In genomic region chr14:21436567-21437062, GRCh38 we compare ENCODE assay signal across 8 cellular contexts. TPM values are rescaled to one million over a fixed set of nuclear protein-coding genes. Genes with fewer than 3 reads are reported as not detected.
DNase-seq lines count a peak whose midpoint lies in the region; ATAC-seq and TF ChIP-seq lines count a peak whose summit lies in the region.

No MANE protein-coding gene starts in this region.

- H3K9me3 Mint-ChIP-seq in neural progenitor cell: no peaks in the 10 kb centered on the region

- H3K36me3 Mint-ChIP-seq in neural progenitor cell: peaks cover 14% of the 10 kb centered on the region

- H2AFZ ChIP-seq in neural progenitor cell (replicated peaks): no peak overlapping the region

- DNase-seq in NB4 (ENCODE audit: low read depth) (no peak), neural progenitor cell (ENCODE audit: low spot score) (no peak), NCI-H2196 treated with DMSO at 0.1 percent for 48 hours (lab: John Stamatoyannopoulos, UW; ENCODE audit: unreplicated experiment) (no peak), NCI-H2029 treated with DMSO at 0.1 percent for 48 hours (lab: John Stamatoyannopoulos, UW) (no peak)

- H3K27me3 ChIP-seq in endocrine pancreas (ENCODE audit: control insufficient read depth, insufficient read depth, low read length) (no peaks in the 10 kb centered on the region), neural progenitor cell (no peaks in the 10 kb centered on the region)

- peak overlapping the region; percentile 54 for H3K9ac ChIP-seq in endocrine pancreas (ENCODE audit: control insufficient read depth, insufficient read depth, low read length)
- H3K9ac ChIP-seq in neural progenitor cell: peak overlapping the region; percentile 65

- H3K4me3 ChIP-seq in NB4 (ENCODE audit: low read depth, low read length): peak overlapping the region; percentile 84
- peak overlapping the region; percentile 89 for H3K4me3 ChIP-seq in endocrine pancreas (ENCODE audit: control insufficient read depth, insufficient read depth, low read length)
- peak overlapping the region; percentile 67 for H3K4me3 ChIP-seq in neural progenitor cell

- H3K9me3 ChIP-seq in endocrine pancreas (ENCODE audit: control insufficient read depth, low read length) (no peaks in the 10 kb centered on the region), neural progenitor cell (ENCODE audit: low read depth) (no peaks in the 10 kb centered on the region)

- TF ChIP-seq POLR2A in NB4 (IDR thresholded peaks at IDR 0.05; ENCODE audit: extremely low read depth, insufficient read length): no peak
- TF ChIP-seq POLR2A in GM18505 (IDR thresholded peaks at IDR 0.05; ENCODE audit: borderline replicate concordance, extremely low read depth, insufficient read depth, insufficient read length): no peak

- H3F3A ChIP-seq in neural progenitor cell (ENCODE audit: low read depth): peaks cover 32% of the 10 kb centered on the region

- peak overlapping the region; percentile 91 for H3K4me3 Mint-ChIP-seq in neural progenitor cell

- H3K4me1 Mint-ChIP-seq in neural progenitor cell: peaks cover 15% of the 10 kb centered on the region

- peaks cover 14% of the 10 kb centered on the region for H3K4me1 ChIP-seq in endocrine pancreas (ENCODE audit: control insufficient read depth, insufficient read depth, low read length)
- peaks cover 20% of the 10 kb centered on the region for H3K4me1 ChIP-seq in neural progenitor cell

- no peak overlapping the region for H3K27ac ChIP-seq in neural progenitor cell

- peaks cover 97% of the 10 kb centered on the region for H3K79me2 ChIP-seq in neural progenitor cell (ENCODE audit: low read depth)

- peaks cover 46% of the 10 kb centered on the region for H4K20me1 ChIP-seq in neural progenitor cell (ENCODE audit: low read depth)

- TF ChIP-seq CTCF in NB4 (IDR thresholded peaks at IDR 0.05; ENCODE audit: low read depth, low read length) (no peak), neural progenitor cell (IDR thresholded peaks at IDR 0.05) (no peak)

- peaks cover 3% of the 10 kb centered on the region for H3K27me3 Mint-ChIP-seq in neural progenitor cell (ENCODE audit: insufficient read depth, low read depth)

- H3K36me3 ChIP-seq in endocrine pancreas (ENCODE audit: control insufficient read depth, insufficient read depth, low read length) (no peaks in the 10 kb centered on the region), neural progenitor cell (no peaks in the 10 kb centered on the region)

- peak overlapping the region; percentile 95 for H3K27ac Mint-ChIP-seq in neural progenitor cell

- peak overlapping the region; percentile 98 for H3K4me2 ChIP-seq in neural progenitor cell

- peak; percentile 2 for ATAC-seq in GM18868 (IDR thresholded peaks at IDR 0.05; ENCODE audit: unreplicated experiment)
- no peak for ATAC-seq in GM18505 (IDR thresholded peaks at IDR 0.05; ENCODE audit: unreplicated experiment)
- ATAC-seq in HG02763 (IDR thresholded peaks at IDR 0.05; ENCODE audit: unreplicated experiment): no peak

RNA-seq across cellular contexts. Expression of gene CHD8, which starts 19.3 kb away (rescaled TPM):
- total RNA-seq in neural progenitor cell (ENCODE audit: low replicate concordance): 72.5 and 81.1 TPM in 2 replicates

RNA-seq across cellular contexts. Expression of gene RAB2B, which starts 40.1 kb away (rescaled TPM):
- 38.5 and 54.2 TPM in 2 replicates for total RNA-seq in neural progenitor cell (ENCODE audit: low replicate concordance)

RNA-seq across cellular contexts. Expression of gene TOX4, which starts 40.4 kb away (rescaled TPM):
- total RNA-seq in neural progenitor cell (ENCODE audit: low replicate concordance): 34.2 and 35.7 TPM in 2 replicates

RNA-seq across cellular contexts. Expression of gene SUPT16H, which starts 52.8 kb away (rescaled TPM):
- total RNA-seq in neural progenitor cell (ENCODE audit: low replicate concordance): 195 and 198 TPM in 2 replicates
